In the genomic region with DNA sequence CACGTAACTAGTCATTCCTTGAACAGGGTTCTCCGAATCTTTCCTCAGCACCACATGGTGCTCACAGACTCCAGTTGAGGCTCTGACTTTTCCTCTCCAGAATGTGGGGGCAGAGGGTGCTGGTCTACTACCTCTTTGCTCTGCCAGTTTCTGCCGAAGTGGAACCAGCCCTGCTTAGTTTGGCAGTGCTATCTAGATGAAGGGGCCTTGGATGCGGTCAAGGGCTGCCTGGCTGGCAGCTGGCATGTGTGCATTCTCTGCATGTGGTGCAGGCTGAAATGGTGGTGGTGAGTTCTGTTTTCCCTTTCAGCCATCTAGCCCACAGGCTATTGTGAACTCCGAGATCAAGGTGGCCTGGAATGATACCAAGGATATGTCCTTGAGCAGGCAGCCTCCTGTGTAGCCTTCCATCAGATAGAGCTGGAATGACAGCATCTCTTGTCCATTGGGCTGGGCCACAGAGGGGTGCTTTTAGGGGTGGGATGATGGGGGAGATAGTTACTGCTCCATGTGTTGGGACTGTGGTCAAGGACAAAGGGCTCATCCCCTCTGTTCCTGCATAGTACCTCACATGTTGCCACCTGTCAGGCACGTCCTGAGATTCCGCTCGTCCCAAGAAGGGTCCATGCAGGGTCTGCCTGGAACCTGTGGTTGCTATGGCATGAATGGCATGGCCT, we compare ENCODE assay signal across 1 cellular context.
TF ChIP-seq lines count a peak whose summit lies in the region.

No MANE protein-coding gene starts in this region.

TF ChIP-seq in H1, 55 proteins besides CTCF, POLR2A, EP300 and RAD21:
- TF ChIP-seq SIN3A (conservative IDR thresholded peaks at IDR 0.05 in 1 of 2, IDR thresholded peaks at IDR 0.05 in 1 of 2; ENCODE audit: low read depth in 1 of 2, low read length in 2 of 2) (no peak), POLR2AphosphoS5 (IDR thresholded peaks at IDR 0.05; ENCODE audit: low read depth, low read length) (peak; percentile 16; the same call in 1 of the 2 replicates)
